In genomic region chr19:2427323-2428026, GRCh38 we compare ENCODE assay signal across 8 cellular contexts. TPM values are rescaled to one million over a fixed set of nuclear protein-coding genes. Genes with fewer than 3 reads are reported as not detected.
DNase-seq lines count a peak whose midpoint lies in the region; ATAC-seq and TF ChIP-seq lines count a peak whose summit lies in the region.

TSS of gene TIMM13 (minus strand) at chr19:2427586. CDS start at chr19:2427533, 53 bp downstream.

- H3K4me1 ChIP-seq in mucosa of rectum (ENCODE audit: control insufficient read depth in 2 of 2, insufficient read depth in 2 of 2, low read length in 2 of 2): peaks cover 16 to 22% of the 10 kb centered on the region in 2 donors

- TF ChIP-seq CTCF in epithelial cell of proximal tubule (conservative IDR thresholded peaks at IDR 0.05; ENCODE audit: low read depth, low read length): no peak

- ATAC-seq in GM21723 (IDR thresholded peaks at IDR 0.05; ENCODE audit: unreplicated experiment): peak; percentile 71

- peak within 1 kb of the TSS; percentile 95 to 97 for H3K27ac ChIP-seq in mucosa of rectum (ENCODE audit: low read depth in 2 of 2, low read length in 2 of 2)

- DNase-seq in DMS53 (lab: John Stamatoyannopoulos, UW) (peak; percentile 97), KG1 (lab: John Stamatoyannopoulos, UW) (peak; percentile 99), epithelial cell of proximal tubule (ENCODE audit: low read depth) (peak; percentile 41)
- DNase-seq in activated T-cell treated with anti-CD3 and anti-CD28 coated beads, Interleukin-2, amount 50 U/mL, for 1 hour: peak; percentile 98
- peak; percentile 89 to 91 for DNase-seq in stimulated activated CD8-positive, alpha-beta memory T cell treated with anti-CD3 and anti-CD28 coated beads, Interleukin-4, amount 100 ng/mL, for 4 hours (ENCODE audit: low read depth in 2 of 2, low spot score in 1 of 2)

- H3K9ac ChIP-seq in mucosa of rectum (ENCODE audit: low read depth in 1 of 2, low read length in 2 of 2): peak within 1 kb of the TSS; percentile 89

- H3K27me3 ChIP-seq in mucosa of rectum (ENCODE audit: control insufficient read depth in 2 of 2, insufficient read depth in 2 of 2, low read length in 2 of 2): no peaks in the 10 kb centered on the region

- H3K9me3 ChIP-seq in mucosa of rectum (ENCODE audit: control insufficient read depth in 2 of 2, low read length in 2 of 2): no peaks in the 10 kb centered on the region

- peaks cover 13 to 15% of the 10 kb centered on the region in 2 donors for H3K36me3 ChIP-seq in mucosa of rectum (ENCODE audit: control insufficient read depth in 2 of 2, insufficient read depth in 2 of 2, low read length in 2 of 2)

- H3K4me3 ChIP-seq in epithelial cell of proximal tubule (ENCODE audit: low read depth, low read length) (peak within 1 kb of the TSS; percentile 75), mucosa of rectum (ENCODE audit: low read length in 2 of 2) (peak within 1 kb of the TSS; percentile 86 to 92)

TF ChIP-seq in PFSK-1, 5 proteins besides CTCF, POLR2A, EP300 and RAD21:
- TF ChIP-seq FOXP2 (optimal IDR thresholded peaks at IDR 0.05; ENCODE audit: borderline replicate concordance, extremely low read depth, extremely low read length, insufficient read depth) (peak; percentile 90), POLR2AphosphoS5 (IDR thresholded peaks at IDR 0.05; ENCODE audit: low read depth, low read length) (peak; percentile 91), REST (IDR thresholded peaks at IDR 0.05; ENCODE audit: insufficient read depth in 1 of 2, low read depth in 2 of 2, low read length in 2 of 2) (peak in 1 of 2 experiments; percentile 27; a peak in 1 of 4 replicates), SIN3A (IDR thresholded peaks at IDR 0.05; ENCODE audit: borderline replicate concordance, insufficient read depth, low read length) (peak; percentile 73; the same call in 1 of the 2 replicates), TAF1 (IDR thresholded peaks at IDR 0.05; ENCODE audit: borderline replicate concordance, insufficient read depth, low read length) (0 out of 2 replicates have a peak, but pooled peaks have one; percentile 58)

RNA-seq across cellular contexts. Expression of gene TIMM13, which starts in this region (rescaled TPM):
- polyA plus RNA-seq in PFSK-1 (2012; ENCODE audit: insufficient read length, low read depth): 385 TPM
- 100 and 118 TPM in 2 replicates for total RNA-seq in epithelial cell of proximal tubule

Comparison
In these comparisons a context has a peak if more than half of its experiments do, and no peak if none do; other contexts are left out.
1. Peak in every context shown above with its lines: DNase-seq, ATAC-seq, H3K4me3 ChIP-seq and H3K27ac ChIP-seq.
2. DNase-seq: peak in every context shown above with its lines; median percentile 99 in KG1; 98 in activated T-cell treated with anti-CD3 and anti-CD28 coated beads, Interleukin-2, amount 50 U/mL, for 1 hour; 97 in DMS53; 90 in stimulated activated CD8-positive, alpha-beta memory T cell treated with anti-CD3 and anti-CD28 coated beads, Interleukin-4, amount 100 ng/mL, for 4 hours; 41 in epithelial cell of proximal tubule.